Comparison of ENCODE assay signal across 1 cellular context in genomic region chr1:20492751-20493150, GRCh38.
TF ChIP-seq lines count a peak whose summit lies in the region.

No MANE protein-coding gene starts in this region.

TF ChIP-seq in A549, 52 proteins besides CTCF, POLR2A, EP300 and RAD21:
- TF ChIP-seq ZFP36 (IDR thresholded peaks at IDR 0.05; ENCODE audit: borderline replicate concordance, partially characterized antibody) (no peak), KDM5A (IDR thresholded peaks at IDR 0.05) (no peak), BCL3 (IDR thresholded peaks at IDR 0.05) (no peak), SREBF2 (IDR thresholded peaks at IDR 0.05) (no peak), NFE2L2 (conservative IDR thresholded peaks at IDR 0.05; ENCODE audit: low read length) (no peak), ZNF302 (CRISPR knock-in tag; IDR thresholded peaks at IDR 0.05) (no peak), ESRRA (IDR thresholded peaks at IDR 0.05; ENCODE audit: borderline replicate concordance, low read length) (no peak), CHD4 (IDR thresholded peaks at IDR 0.05; ENCODE audit: borderline replicate concordance) (no peak), JUN (IDR thresholded peaks at IDR 0.05) (no peak), RARB (CRISPR knock-in tag; IDR thresholded peaks at IDR 0.05) (no peak)
